In the genomic region with DNA sequence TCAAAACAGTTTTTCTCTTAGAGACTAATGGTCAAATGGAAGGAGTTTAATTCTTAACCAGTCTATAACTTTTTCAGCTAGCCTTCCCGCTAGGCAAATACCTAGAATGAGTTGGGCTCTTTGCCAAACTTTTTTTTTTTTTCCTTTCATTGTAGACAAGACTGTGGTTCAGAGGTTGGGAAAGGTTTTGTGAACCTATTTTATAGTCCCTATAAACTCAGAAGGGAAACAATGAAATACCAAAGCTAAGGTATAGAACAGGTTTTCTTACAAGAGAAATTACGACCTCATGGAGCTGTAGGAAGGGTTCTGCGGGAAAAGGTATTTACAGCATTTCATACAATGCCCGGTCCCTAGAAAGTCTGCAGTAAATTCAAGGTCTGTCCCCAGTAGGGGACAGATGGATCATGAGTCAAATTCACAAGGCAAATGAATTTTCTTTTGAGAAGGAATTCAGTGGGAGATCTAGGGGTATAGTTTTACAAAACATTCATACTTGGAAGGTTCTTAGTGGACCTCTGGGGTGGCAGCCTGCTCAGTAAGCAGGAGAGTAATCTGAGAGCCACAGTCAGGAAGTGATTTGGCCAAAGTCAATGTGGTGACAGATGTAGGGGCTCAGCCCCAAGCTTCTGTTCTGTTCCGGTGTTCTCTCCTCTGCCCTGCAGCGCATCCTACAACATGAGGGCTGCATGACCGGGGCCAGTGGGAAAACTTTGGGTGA, we compare ENCODE assay signal across 1 cellular context.
TF ChIP-seq lines count a peak whose summit lies in the region.

No MANE protein-coding gene starts in this region.

TF ChIP-seq in K562, 482 proteins besides CTCF, POLR2A, EP300 and RAD21 (continued from another document):
- TF ChIP-seq TCF3 (CRISPR knock-in tag; IDR thresholded peaks at IDR 0.05) = peak; percentile 52; the same call in 1 of the 2 replicates
- TF ChIP-seq, protein P1, sequence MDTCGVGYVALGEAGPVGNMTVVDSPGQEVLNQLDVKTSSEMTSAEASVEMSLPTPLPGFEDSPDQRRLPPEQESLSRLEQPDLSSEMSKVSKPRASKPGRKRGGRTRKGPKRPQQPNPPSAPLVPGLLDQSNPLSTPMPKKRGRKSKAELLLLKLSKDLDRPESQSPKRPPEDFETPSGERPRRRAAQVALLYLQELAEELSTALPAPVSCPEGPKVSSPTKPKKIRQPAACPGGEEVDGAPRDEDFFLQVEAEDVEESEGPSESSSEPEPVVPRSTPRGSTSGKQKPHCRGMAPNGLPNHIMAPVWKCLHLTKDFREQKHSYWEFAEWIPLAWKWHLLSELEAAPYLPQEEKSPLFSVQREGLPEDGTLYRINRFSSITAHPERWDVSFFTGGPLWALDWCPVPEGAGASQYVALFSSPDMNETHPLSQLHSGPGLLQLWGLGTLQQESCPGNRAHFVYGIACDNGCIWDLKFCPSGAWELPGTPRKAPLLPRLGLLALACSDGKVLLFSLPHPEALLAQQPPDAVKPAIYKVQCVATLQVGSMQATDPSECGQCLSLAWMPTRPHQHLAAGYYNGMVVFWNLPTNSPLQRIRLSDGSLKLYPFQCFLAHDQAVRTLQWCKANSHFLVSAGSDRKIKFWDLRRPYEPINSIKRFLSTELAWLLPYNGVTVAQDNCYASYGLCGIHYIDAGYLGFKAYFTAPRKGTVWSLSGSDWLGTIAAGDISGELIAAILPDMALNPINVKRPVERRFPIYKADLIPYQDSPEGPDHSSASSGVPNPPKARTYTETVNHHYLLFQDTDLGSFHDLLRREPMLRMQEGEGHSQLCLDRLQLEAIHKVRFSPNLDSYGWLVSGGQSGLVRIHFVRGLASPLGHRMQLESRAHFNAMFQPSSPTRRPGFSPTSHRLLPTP (IDR thresholded peaks at IDR 0.05; ENCODE audit: borderline replicate concordance, extremely low read depth, insufficient read length) = no peak
- TF ChIP-seq GTF2E2 (tag; IDR thresholded peaks at IDR 0.05) = 0 out of 2 replicates have a peak, but pooled peaks have one; percentile 47
- TF ChIP-seq ZNF165 (CRISPR knock-in tag; IDR thresholded peaks at IDR 0.05; ENCODE audit: borderline replicate concordance) = no peak
- TF ChIP-seq ZNF253 (CRISPR knock-in tag; conservative IDR thresholded peaks at IDR 0.05) = no peak
- TF ChIP-seq, protein P2, sequence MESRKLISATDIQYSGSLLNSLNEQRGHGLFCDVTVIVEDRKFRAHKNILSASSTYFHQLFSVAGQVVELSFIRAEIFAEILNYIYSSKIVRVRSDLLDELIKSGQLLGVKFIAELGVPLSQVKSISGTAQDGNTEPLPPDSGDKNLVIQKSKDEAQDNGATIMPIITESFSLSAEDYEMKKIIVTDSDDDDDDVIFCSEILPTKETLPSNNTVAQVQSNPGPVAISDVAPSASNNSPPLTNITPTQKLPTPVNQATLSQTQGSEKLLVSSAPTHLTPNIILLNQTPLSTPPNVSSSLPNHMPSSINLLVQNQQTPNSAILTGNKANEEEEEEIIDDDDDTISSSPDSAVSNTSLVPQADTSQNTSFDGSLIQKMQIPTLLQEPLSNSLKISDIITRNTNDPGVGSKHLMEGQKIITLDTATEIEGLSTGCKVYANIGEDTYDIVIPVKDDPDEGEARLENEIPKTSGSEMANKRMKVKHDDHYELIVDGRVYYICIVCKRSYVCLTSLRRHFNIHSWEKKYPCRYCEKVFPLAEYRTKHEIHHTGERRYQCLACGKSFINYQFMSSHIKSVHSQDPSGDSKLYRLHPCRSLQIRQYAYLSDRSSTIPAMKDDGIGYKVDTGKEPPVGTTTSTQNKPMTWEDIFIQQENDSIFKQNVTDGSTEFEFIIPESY (CRISPR knock-in tag; IDR thresholded peaks at IDR 0.05) = no peak
- TF ChIP-seq EP400 (IDR thresholded peaks at IDR 0.05) = no peak
- TF ChIP-seq, protein P3, sequence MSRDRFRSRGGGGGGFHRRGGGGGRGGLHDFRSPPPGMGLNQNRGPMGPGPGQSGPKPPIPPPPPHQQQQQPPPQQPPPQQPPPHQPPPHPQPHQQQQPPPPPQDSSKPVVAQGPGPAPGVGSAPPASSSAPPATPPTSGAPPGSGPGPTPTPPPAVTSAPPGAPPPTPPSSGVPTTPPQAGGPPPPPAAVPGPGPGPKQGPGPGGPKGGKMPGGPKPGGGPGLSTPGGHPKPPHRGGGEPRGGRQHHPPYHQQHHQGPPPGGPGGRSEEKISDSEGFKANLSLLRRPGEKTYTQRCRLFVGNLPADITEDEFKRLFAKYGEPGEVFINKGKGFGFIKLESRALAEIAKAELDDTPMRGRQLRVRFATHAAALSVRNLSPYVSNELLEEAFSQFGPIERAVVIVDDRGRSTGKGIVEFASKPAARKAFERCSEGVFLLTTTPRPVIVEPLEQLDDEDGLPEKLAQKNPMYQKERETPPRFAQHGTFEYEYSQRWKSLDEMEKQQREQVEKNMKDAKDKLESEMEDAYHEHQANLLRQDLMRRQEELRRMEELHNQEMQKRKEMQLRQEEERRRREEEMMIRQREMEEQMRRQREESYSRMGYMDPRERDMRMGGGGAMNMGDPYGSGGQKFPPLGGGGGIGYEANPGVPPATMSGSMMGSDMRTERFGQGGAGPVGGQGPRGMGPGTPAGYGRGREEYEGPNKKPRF (IDR thresholded peaks at IDR 0.05; ENCODE audit: low read depth, low read length) = no peak
- no peak for TF ChIP-seq NCOA2 (IDR thresholded peaks at IDR 0.05; ENCODE audit: partially characterized antibody in 2 of 2)
- TF ChIP-seq KAT7 (CRISPR knock-in tag; IDR thresholded peaks at IDR 0.05; ENCODE audit: borderline replicate concordance) = no peak
- 0 out of 2 replicates have a peak, but pooled peaks have one; percentile 9 for TF ChIP-seq ATF7 (IDR thresholded peaks at IDR 0.05)
- TF ChIP-seq, protein P4, sequence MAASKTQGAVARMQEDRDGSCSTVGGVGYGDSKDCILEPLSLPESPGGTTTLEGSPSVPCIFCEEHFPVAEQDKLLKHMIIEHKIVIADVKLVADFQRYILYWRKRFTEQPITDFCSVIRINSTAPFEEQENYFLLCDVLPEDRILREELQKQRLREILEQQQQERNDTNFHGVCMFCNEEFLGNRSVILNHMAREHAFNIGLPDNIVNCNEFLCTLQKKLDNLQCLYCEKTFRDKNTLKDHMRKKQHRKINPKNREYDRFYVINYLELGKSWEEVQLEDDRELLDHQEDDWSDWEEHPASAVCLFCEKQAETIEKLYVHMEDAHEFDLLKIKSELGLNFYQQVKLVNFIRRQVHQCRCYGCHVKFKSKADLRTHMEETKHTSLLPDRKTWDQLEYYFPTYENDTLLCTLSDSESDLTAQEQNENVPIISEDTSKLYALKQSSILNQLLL (CRISPR knock-in tag; IDR thresholded peaks at IDR 0.05; ENCODE audit: borderline replicate concordance) = no peak
- TF ChIP-seq ERF (CRISPR knock-in tag; IDR thresholded peaks at IDR 0.05) = no peak
- TF ChIP-seq XRCC5 (IDR thresholded peaks at IDR 0.05; ENCODE audit: low read depth, low read length) = no peak
- peak; percentile 91 for TF ChIP-seq MEIS2 (IDR thresholded peaks at IDR 0.05; ENCODE audit: partially characterized antibody)
- TF ChIP-seq FIP1L1 (IDR thresholded peaks at IDR 0.05; ENCODE audit: low read depth, low read length, poor library complexity, severe bottlenecking) = no peak
- TF ChIP-seq ARID1B (IDR thresholded peaks at IDR 0.05) = peak; percentile 63
- TF ChIP-seq RCOR1 (IDR thresholded peaks at IDR 0.05; ENCODE audit: borderline replicate concordance in 1 of 2, low read depth in 2 of 2, low read length in 2 of 2) = peak in 1 of 2 experiments; percentile 65; a peak in 1 of 4 replicates
- TF ChIP-seq ZNF695 (CRISPR knock-in tag; IDR thresholded peaks at IDR 0.05) = no peak
- TF ChIP-seq ETV5 (CRISPR knock-in tag; IDR thresholded peaks at IDR 0.05; ENCODE audit: low read depth) = peak; percentile 58; the same call in 1 of the 2 replicates
- TF ChIP-seq ZNF507 (tag; conservative IDR thresholded peaks at IDR 0.05) = no peak
- TF ChIP-seq ZNF445 (CRISPR knock-in tag; IDR thresholded peaks at IDR 0.05; ENCODE audit: low read depth) = no peak
- no peak for TF ChIP-seq ZNF79 (CRISPR knock-in tag; IDR thresholded peaks at IDR 0.05; ENCODE audit: low read depth)
- TF ChIP-seq ZNF174 (CRISPR knock-in tag; IDR thresholded peaks at IDR 0.05) = no peak
- TF ChIP-seq HDAC6 (IDR thresholded peaks at IDR 0.05; ENCODE audit: low read depth, low read length) = no peak
- no peak for TF ChIP-seq ZNF644 (tag; IDR thresholded peaks at IDR 0.05; ENCODE audit: low read depth)
- TF ChIP-seq KLF6 (CRISPR knock-in tag; IDR thresholded peaks at IDR 0.05; ENCODE audit: borderline replicate concordance) = no peak
- no peak for TF ChIP-seq MXI1 (IDR thresholded peaks at IDR 0.05; ENCODE audit: low read depth, low read length)
- no peak for TF ChIP-seq MTA1 (IDR thresholded peaks at IDR 0.05; ENCODE audit: borderline replicate concordance)
- TF ChIP-seq, protein P5, sequence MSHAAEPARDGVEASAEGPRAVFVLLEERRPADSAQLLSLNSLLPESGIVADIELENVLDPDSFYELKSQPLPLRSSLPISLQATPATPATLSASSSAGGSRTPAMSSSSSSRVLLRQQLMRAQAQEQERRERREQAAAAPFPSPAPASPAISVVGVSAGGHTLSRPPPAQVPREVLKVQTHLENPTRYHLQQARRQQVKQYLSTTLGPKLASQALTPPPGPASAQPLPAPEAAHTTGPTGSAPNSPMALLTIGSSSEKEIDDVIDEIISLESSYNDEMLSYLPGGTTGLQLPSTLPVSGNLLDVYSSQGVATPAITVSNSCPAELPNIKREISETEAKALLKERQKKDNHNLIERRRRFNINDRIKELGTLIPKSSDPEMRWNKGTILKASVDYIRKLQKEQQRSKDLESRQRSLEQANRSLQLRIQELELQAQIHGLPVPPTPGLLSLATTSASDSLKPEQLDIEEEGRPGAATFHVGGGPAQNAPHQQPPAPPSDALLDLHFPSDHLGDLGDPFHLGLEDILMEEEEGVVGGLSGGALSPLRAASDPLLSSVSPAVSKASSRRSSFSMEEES (CRISPR knock-in tag; IDR thresholded peaks at IDR 0.05) = no peak
- TF ChIP-seq SLC30A9 (CRISPR knock-in tag; IDR thresholded peaks at IDR 0.05) = no peak
- no peak for TF ChIP-seq ZNF212 (CRISPR knock-in tag; IDR thresholded peaks at IDR 0.05)
- no peak for TF ChIP-seq GTF2A2 (tag; IDR thresholded peaks at IDR 0.05)
- no peak for TF ChIP-seq ZSCAN32 (CRISPR knock-in tag; IDR thresholded peaks at IDR 0.05)
- no peak for TF ChIP-seq ZNF436 (CRISPR knock-in tag; IDR thresholded peaks at IDR 0.05)
- no peak for TF ChIP-seq SIN3A (IDR thresholded peaks at IDR 0.05; ENCODE audit: borderline replicate concordance in 2 of 2, control insufficient read depth in 1 of 2, low read depth in 2 of 2, low read length in 2 of 2)
- no peak for TF ChIP-seq HDAC1 (IDR thresholded peaks at IDR 0.05)
- TF ChIP-seq STAG1 (CRISPR knock-in tag; IDR thresholded peaks at IDR 0.05; ENCODE audit: borderline replicate concordance) = no peak
- TF ChIP-seq ZNF175 (CRISPR knock-in tag; IDR thresholded peaks at IDR 0.05; ENCODE audit: low read depth) = no peak
